1 cellular context compared by ENCODE assay signal in the genomic region with DNA sequence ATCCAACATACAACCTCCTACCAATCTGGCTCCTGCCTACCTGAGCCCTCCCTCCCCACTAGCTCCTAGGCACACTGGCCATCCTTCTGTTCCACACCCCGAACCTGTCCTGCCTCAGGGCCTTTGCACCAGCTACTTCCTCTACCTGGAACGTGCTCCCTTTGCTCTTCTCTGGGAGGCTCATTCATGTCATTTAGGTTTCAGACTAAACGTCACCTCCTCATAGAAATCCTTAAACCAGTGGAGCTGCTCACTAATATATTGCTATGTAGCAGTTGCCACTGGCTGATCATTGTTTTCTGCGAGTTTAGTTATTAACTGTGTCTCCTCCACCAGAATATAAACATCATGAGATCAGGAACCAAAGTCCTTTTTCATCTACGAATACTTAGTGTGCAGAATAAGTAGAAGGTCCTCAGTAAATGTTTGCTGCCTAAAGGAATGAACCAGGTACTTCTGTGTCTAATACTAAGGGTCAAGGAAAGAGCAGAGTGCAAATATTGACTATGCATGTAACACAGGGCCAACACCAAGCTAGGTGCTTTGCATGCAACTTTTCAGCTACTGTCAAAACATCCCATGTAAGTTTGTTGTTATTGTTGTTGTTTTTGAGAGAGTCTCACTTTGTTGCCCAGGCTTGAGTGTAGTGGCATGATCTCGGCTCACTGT.
TF ChIP-seq lines count a peak whose summit lies in the region.

No MANE protein-coding gene starts in this region.

TF ChIP-seq in HepG2, 621 proteins besides CTCF, POLR2A, EP300 and RAD21 (continued from another document and continues in another):
- TF ChIP-seq, protein P1, sequence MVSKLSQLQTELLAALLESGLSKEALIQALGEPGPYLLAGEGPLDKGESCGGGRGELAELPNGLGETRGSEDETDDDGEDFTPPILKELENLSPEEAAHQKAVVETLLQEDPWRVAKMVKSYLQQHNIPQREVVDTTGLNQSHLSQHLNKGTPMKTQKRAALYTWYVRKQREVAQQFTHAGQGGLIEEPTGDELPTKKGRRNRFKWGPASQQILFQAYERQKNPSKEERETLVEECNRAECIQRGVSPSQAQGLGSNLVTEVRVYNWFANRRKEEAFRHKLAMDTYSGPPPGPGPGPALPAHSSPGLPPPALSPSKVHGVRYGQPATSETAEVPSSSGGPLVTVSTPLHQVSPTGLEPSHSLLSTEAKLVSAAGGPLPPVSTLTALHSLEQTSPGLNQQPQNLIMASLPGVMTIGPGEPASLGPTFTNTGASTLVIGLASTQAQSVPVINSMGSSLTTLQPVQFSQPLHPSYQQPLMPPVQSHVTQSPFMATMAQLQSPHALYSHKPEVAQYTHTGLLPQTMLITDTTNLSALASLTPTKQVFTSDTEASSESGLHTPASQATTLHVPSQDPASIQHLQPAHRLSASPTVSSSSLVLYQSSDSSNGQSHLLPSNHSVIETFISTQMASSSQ (IDR thresholded peaks at IDR 0.05; ENCODE audit: low read depth) = peak; percentile 93
- TF ChIP-seq, protein P1 (CRISPR knock-in tag; IDR thresholded peaks at IDR 0.05; ENCODE audit: borderline replicate concordance) = peak; percentile 95
- TF ChIP-seq ZNF329 (CRISPR knock-in tag; IDR thresholded peaks at IDR 0.05; ENCODE audit: low read depth) (no peak), NFIB (CRISPR knock-in tag; IDR thresholded peaks at IDR 0.05; ENCODE audit: borderline replicate concordance) (no peak), SCMH1 (CRISPR knock-in tag; IDR thresholded peaks at IDR 0.05; ENCODE audit: borderline replicate concordance) (no peak), KDM4B (CRISPR knock-in tag; IDR thresholded peaks at IDR 0.05) (no peak; the same call in 1 of the 2 replicates), STAT5B (CRISPR knock-in tag; IDR thresholded peaks at IDR 0.05) (0 out of 2 replicates have a peak, but pooled peaks have one; percentile 8), MEF2D (CRISPR knock-in tag; IDR thresholded peaks at IDR 0.05) (peak; percentile 81), ZNF44 (CRISPR knock-in tag; IDR thresholded peaks at IDR 0.05) (no peak), CHD4 (IDR thresholded peaks at IDR 0.05; ENCODE audit: borderline replicate concordance, low read length) (peak; percentile 86; the same call in 1 of the 2 replicates), ETV5 (CRISPR knock-in tag; IDR thresholded peaks at IDR 0.05; ENCODE audit: borderline replicate concordance) (no peak; the same call in 1 of the 2 replicates), SP5 (CRISPR knock-in tag; IDR thresholded peaks at IDR 0.05; ENCODE audit: borderline replicate concordance, low read depth) (peak; percentile 33; the same call in 1 of the 2 replicates), ZNF572 (CRISPR knock-in tag; IDR thresholded peaks at IDR 0.05) (no peak), NBN (conservative IDR thresholded peaks at IDR 0.05) (no peak), GZF1 (CRISPR knock-in tag; IDR thresholded peaks at IDR 0.05) (no peak), FOXK2 (IDR thresholded peaks at IDR 0.05) (peak; percentile 78), MYC (CRISPR knock-in tag; IDR thresholded peaks at IDR 0.05; ENCODE audit: borderline replicate concordance) (0 out of 2 replicates have a peak, but pooled peaks have one; percentile 26), FOXJ3 (CRISPR knock-in tag; IDR thresholded peaks at IDR 0.05; ENCODE audit: borderline replicate concordance) (peak; percentile 96), MED13 (CRISPR knock-in tag; IDR thresholded peaks at IDR 0.05) (peak; percentile 61; the same call in 1 of the 2 replicates), SKI (IDR thresholded peaks at IDR 0.05; ENCODE audit: partially characterized antibody) (peak; percentile 77), RORA (CRISPR knock-in tag; IDR thresholded peaks at IDR 0.05) (no peak), SOX5 (CRISPR knock-in tag; IDR thresholded peaks at IDR 0.05; ENCODE audit: borderline replicate concordance) (peak; percentile 91), CCAR2 (optimal IDR thresholded peaks at IDR 0.05; ENCODE audit: low read depth, low read length) (no peak), KLF15 (CRISPR knock-in tag; IDR thresholded peaks at IDR 0.05; ENCODE audit: borderline replicate concordance) (no peak), ZNF850 (CRISPR knock-in tag; conservative IDR thresholded peaks at IDR 0.05) (no peak), NKX3-1 (CRISPR knock-in tag; IDR thresholded peaks at IDR 0.05) (no peak), ZNF138 (CRISPR knock-in tag; IDR thresholded peaks at IDR 0.05; ENCODE audit: low read depth) (no peak), ZMYM3 (CRISPR knock-in tag; IDR thresholded peaks at IDR 0.05) (peak; percentile 100), AGO1 (IDR thresholded peaks at IDR 0.05; ENCODE audit: low read depth, low read length, poor library complexity, severe bottlenecking) (no peak)
- TF ChIP-seq, protein P2, sequence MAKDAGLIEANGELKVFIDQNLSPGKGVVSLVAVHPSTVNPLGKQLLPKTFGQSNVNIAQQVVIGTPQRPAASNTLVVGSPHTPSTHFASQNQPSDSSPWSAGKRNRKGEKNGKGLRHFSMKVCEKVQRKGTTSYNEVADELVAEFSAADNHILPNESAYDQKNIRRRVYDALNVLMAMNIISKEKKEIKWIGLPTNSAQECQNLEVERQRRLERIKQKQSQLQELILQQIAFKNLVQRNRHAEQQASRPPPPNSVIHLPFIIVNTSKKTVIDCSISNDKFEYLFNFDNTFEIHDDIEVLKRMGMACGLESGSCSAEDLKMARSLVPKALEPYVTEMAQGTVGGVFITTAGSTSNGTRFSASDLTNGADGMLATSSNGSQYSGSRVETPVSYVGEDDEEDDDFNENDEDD (CRISPR knock-in tag; IDR thresholded peaks at IDR 0.05; ENCODE audit: borderline replicate concordance) = no peak
- TF ChIP-seq, protein P3, sequence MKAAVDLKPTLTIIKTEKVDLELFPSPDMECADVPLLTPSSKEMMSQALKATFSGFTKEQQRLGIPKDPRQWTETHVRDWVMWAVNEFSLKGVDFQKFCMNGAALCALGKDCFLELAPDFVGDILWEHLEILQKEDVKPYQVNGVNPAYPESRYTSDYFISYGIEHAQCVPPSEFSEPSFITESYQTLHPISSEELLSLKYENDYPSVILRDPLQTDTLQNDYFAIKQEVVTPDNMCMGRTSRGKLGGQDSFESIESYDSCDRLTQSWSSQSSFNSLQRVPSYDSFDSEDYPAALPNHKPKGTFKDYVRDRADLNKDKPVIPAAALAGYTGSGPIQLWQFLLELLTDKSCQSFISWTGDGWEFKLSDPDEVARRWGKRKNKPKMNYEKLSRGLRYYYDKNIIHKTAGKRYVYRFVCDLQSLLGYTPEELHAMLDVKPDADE (CRISPR knock-in tag; IDR thresholded peaks at IDR 0.05) = no peak
- TF ChIP-seq, protein P4, sequence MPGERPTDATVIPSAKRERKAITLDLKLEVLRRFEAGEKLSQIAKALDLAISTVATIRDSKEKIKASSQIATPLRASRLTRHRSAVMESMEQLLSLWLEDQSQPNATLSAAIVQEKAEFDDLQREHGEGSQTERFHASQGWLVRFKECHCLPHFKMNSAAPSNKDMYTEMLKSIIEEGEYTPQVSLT (CRISPR knock-in tag; IDR thresholded peaks at IDR 0.05; ENCODE audit: borderline replicate concordance, low read depth) = no peak
- TF ChIP-seq, protein P5, sequence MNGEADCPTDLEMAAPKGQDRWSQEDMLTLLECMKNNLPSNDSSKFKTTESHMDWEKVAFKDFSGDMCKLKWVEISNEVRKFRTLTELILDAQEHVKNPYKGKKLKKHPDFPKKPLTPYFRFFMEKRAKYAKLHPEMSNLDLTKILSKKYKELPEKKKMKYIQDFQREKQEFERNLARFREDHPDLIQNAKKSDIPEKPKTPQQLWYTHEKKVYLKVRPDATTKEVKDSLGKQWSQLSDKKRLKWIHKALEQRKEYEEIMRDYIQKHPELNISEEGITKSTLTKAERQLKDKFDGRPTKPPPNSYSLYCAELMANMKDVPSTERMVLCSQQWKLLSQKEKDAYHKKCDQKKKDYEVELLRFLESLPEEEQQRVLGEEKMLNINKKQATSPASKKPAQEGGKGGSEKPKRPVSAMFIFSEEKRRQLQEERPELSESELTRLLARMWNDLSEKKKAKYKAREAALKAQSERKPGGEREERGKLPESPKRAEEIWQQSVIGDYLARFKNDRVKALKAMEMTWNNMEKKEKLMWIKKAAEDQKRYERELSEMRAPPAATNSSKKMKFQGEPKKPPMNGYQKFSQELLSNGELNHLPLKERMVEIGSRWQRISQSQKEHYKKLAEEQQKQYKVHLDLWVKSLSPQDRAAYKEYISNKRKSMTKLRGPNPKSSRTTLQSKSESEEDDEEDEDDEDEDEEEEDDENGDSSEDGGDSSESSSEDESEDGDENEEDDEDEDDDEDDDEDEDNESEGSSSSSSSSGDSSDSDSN (CRISPR knock-in tag; IDR thresholded peaks at IDR 0.05) = no peak
- TF ChIP-seq, protein P6, sequence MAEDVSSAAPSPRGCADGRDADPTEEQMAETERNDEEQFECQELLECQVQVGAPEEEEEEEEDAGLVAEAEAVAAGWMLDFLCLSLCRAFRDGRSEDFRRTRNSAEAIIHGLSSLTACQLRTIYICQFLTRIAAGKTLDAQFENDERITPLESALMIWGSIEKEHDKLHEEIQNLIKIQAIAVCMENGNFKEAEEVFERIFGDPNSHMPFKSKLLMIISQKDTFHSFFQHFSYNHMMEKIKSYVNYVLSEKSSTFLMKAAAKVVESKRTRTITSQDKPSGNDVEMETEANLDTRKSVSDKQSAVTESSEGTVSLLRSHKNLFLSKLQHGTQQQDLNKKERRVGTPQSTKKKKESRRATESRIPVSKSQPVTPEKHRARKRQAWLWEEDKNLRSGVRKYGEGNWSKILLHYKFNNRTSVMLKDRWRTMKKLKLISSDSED (CRISPR knock-in tag; IDR thresholded peaks at IDR 0.05) = no peak
- TF ChIP-seq, protein P7, sequence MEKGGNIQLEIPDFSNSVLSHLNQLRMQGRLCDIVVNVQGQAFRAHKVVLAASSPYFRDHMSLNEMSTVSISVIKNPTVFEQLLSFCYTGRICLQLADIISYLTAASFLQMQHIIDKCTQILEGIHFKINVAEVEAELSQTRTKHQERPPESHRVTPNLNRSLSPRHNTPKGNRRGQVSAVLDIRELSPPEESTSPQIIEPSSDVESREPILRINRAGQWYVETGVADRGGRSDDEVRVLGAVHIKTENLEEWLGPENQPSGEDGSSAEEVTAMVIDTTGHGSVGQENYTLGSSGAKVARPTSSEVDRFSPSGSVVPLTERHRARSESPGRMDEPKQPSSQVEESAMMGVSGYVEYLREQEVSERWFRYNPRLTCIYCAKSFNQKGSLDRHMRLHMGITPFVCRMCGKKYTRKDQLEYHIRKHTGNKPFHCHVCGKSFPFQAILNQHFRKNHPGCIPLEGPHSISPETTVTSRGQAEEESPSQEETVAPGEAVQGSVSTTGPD (CRISPR knock-in tag; IDR thresholded peaks at IDR 0.05) = no peak
- TF ChIP-seq, protein P8, sequence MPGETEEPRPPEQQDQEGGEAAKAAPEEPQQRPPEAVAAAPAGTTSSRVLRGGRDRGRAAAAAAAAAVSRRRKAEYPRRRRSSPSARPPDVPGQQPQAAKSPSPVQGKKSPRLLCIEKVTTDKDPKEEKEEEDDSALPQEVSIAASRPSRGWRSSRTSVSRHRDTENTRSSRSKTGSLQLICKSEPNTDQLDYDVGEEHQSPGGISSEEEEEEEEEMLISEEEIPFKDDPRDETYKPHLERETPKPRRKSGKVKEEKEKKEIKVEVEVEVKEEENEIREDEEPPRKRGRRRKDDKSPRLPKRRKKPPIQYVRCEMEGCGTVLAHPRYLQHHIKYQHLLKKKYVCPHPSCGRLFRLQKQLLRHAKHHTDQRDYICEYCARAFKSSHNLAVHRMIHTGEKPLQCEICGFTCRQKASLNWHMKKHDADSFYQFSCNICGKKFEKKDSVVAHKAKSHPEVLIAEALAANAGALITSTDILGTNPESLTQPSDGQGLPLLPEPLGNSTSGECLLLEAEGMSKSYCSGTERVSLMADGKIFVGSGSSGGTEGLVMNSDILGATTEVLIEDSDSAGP (CRISPR knock-in tag; IDR thresholded peaks at IDR 0.05; ENCODE audit: borderline replicate concordance) = peak; percentile 25; the same call in 1 of the 2 replicates
- TF ChIP-seq, protein P9, sequence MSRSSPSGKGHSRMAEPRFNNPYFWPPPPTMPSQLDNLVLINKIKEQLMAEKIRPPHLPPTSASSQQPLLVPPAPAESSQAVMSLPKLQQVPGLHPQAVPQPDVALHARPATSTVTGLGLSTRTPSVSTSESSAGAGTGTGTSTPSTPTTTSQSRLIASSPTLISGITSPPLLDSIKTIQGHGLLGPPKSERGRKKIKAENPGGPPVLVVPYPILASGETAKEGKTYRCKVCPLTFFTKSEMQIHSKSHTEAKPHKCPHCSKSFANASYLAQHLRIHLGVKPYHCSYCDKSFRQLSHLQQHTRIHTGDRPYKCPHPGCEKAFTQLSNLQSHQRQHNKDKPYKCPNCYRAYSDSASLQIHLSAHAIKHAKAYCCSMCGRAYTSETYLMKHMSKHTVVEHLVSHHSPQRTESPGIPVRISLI (CRISPR knock-in tag; IDR thresholded peaks at IDR 0.05; ENCODE audit: borderline replicate concordance) = peak; percentile 72; the same call in 1 of the 2 replicates
- TF ChIP-seq, protein P10, sequence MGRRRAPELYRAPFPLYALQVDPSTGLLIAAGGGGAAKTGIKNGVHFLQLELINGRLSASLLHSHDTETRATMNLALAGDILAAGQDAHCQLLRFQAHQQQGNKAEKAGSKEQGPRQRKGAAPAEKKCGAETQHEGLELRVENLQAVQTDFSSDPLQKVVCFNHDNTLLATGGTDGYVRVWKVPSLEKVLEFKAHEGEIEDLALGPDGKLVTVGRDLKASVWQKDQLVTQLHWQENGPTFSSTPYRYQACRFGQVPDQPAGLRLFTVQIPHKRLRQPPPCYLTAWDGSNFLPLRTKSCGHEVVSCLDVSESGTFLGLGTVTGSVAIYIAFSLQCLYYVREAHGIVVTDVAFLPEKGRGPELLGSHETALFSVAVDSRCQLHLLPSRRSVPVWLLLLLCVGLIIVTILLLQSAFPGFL (CRISPR knock-in tag; IDR thresholded peaks at IDR 0.05) = no peak
- TF ChIP-seq, protein P11, sequence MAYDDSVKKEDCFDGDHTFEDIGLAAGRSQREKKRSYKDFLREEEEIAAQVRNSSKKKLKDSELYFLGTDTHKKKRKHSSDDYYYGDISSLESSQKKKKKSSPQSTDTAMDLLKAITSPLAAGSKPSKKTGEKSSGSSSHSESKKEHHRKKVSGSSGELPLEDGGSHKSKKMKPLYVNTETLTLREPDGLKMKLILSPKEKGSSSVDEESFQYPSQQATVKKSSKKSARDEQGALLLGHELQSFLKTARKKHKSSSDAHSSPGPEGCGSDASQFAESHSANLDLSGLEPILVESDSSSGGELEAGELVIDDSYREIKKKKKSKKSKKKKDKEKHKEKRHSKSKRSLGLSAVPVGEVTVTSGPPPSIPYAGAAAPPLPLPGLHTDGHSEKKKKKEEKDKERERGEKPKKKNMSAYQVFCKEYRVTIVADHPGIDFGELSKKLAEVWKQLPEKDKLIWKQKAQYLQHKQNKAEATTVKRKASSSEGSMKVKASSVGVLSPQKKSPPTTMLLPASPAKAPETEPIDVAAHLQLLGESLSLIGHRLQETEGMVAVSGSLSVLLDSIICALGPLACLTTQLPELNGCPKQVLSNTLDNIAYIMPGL (CRISPR knock-in tag; IDR thresholded peaks at IDR 0.05; ENCODE audit: borderline replicate concordance in 1 of 2, low read depth in 1 of 2) = 0 out of 4 replicates have a peak, but pooled peaks have one; percentile 31 to 37
